In the genomic region with DNA sequence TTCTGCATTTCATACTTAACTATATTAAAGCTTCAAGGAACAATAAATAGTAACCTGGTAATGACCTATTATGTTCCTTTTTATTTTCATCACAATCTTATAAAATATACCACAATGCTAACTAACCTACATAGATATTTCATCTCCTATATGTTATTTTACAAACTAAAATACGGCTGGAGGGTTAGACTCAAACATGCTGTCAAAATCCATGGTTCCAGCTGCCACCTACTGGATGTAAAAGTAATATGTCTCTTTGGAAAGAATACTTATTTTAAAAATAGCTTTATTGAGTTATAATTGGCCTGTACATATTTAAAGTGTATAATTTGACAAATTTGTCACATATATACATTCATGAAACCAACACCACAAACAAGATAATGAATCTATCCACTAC, we compare ENCODE assay signal across 1 cellular context.
TF ChIP-seq lines count a peak whose summit lies in the region.

No MANE protein-coding gene starts in this region.

TF ChIP-seq in GM12878, 131 proteins besides CTCF, POLR2A, EP300 and RAD21:
- TF ChIP-seq SMC3 (IDR thresholded peaks at IDR 0.05; ENCODE audit: borderline replicate concordance, low read length) (peak; percentile 36; the same call in 1 of the 2 replicates), JUNB (IDR thresholded peaks at IDR 0.05) (no peak), ZNF274 (IDR thresholded peaks at IDR 0.05; ENCODE audit: insufficient read depth, insufficient read length) (no peak)
